ENCODE assay signal across 18 cellular contexts in the genomic region with DNA sequence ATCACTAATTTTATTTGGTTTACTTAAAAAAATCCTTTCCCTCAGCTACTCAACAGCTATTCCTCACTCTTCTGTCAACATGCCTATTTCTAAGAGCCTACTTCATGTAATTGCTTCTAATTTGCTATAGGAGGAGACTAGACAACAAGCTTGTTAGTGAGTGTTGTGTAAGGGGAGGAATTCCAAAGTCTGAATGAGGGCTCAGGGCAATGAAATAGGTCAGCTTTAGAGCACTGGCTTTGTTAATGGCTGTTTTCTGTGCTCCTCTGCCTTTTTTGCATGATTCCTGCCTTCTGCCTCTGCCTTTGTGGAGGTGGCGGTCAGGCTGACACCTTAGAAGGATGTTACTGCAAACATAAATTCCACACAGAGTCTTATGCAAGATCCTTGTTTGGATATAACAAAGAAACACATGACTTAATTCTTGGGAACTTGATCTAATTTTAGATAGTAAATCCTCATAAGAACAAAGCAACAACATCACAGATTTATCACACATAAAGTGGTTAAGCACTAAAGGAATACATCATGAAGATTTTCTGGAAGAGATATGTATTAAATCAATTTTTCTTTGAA. TPM values are rescaled to one million over a fixed set of nuclear protein-coding genes. Genes with fewer than 3 reads are reported as not detected.
"Had no signal": no experiment of that assay in that cellular context is flagged by ENCODE, and none has a peak within 500 bp of the region (broad histone marks: within the 10 kb centered on the region; RNA-seq: fewer than 3 reads in every experiment).

No MANE protein-coding gene starts in this region.

- H3K27me3 ChIP-seq: ovary had no signal

- H3K9me3 ChIP-seq: ovary, thoracic aorta had no signal

- H3K27ac ChIP-seq: ovary, skin epidermis, thoracic aorta had no signal

- H3K4me3 ChIP-seq: ovary, skin epidermis, thoracic aorta had no signal

- DNase-seq: activated CD4-positive, alpha-beta T cell treated with anti-CD3 and anti-CD28 coated beads for 1 hour; activated CD4-positive, alpha-beta T cell treated with anti-CD3 and anti-CD28 coated beads, Interleukin-2, amount 50 U/mL, for 48 hours; activated CD8-positive, alpha-beta memory T cell treated with anti-CD3 and anti-CD28 coated beads, Interleukin-2, amount 10 ng/mL, durations not matched to agents 7 days and 5 days; activated effector memory CD4-positive, alpha-beta T cell treated with anti-CD3 and anti-CD28 coated beads, Interleukin-2, amount 50 U/mL, for 16 hours; activated T-cell treated with anti-CD3 and anti-CD28 coated beads, Interleukin-2, amount 50 U/mL, for 4 hours; amniotic stem cell; effector memory CD8-positive, alpha-beta T cell; nephron progenitor cell; ovary; stimulated activated CD4-positive, alpha-beta T cell treated with anti-CD3 and anti-CD28 coated beads, Interleukin-4, amount 100 ng/mL, for 4 hours; stimulated activated naive CD8-positive, alpha-beta T cell treated with anti-CD3 and anti-CD28 coated beads, Interleukin-15, amount 100 ng/mL, for 72 hours had no signal

- ATAC-seq: activated CD8-positive, alpha-beta memory T cell treated with anti-CD3 and anti-CD28 coated beads, Interleukin-2, amount 10 ng/mL, durations not matched to agents 7 days and 5 days; activated naive CD4-positive, alpha-beta T cell treated with anti-CD3 and anti-CD28 coated beads, Interleukin-2, amount 50 U/mL, for 72 hours; activated T-cell treated with anti-CD3 and anti-CD28 coated beads, Interleukin-2, amount 50 U/mL, for 4 hours; effector memory CD8-positive, alpha-beta T cell; stimulated activated naive CD8-positive, alpha-beta T cell treated with anti-CD3 and anti-CD28 coated beads, Interleukin-15, amount 100 ng/mL, for 72 hours had no signal

- H3K36me3 ChIP-seq: ovary, thoracic aorta had no signal

- FAIRE-seq: islet of Langerhans had no signal

RNA-seq across cellular contexts. Expression of gene PAGE1, which starts 15.0 kb away (rescaled TPM):
- total RNA-seq: activated CD8-positive, alpha-beta memory T cell treated with anti-CD3 and anti-CD28 coated beads, Interleukin-2, amount 10 ng/mL, durations not matched to agents 7 days and 5 days; activated naive CD4-positive, alpha-beta T cell treated with anti-CD3 and anti-CD28 coated beads, Interleukin-2, amount 50 U/mL, for 72 hours; activated T-cell treated with anti-CD3 and anti-CD28 coated beads, Interleukin-2, amount 50 U/mL, for 4 hours; epithelial cell of proximal tubule; ovary; renal cortical epithelial cell; thoracic aorta; urinary bladder had no signal
